Comparison of ENCODE assay signal across 14 cellular contexts in the genomic region with DNA sequence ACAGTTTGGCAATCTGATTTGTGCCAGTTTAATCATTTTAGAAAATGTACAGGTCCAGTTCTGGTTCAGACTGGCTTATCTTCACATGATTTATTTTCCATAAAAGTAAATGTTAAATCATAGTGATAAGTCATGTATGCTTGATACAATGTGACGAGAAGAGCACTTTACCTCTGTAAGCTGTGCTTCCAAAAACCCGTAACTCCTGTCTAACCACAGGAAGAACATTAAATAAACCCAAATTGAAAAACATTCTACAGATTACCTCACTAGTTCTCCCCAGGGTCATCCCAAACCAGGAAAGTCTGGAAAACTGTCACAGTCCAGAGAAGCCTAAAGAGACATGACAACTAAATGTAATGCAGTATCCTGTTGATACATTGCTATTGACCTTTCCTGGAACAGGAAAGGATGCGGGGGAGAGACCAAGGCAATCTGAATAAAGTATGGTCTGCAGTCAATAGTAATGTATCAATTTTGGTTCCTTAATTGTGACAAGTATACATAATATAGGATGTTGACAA. TPM values are rescaled to one million over a fixed set of nuclear protein-coding genes. Genes with fewer than 3 reads are reported as not detected.
A peak's percentile ranks its signal among the peaks of the same experiment; 100 is the strongest.
DNase-seq lines count a peak whose midpoint lies in the region; ATAC-seq, FAIRE-seq and TF ChIP-seq lines count a peak whose summit lies in the region.
"Had no signal": no experiment of that assay in that cellular context is flagged by ENCODE, and none has a peak within 500 bp of the region (broad histone marks: within the 10 kb centered on the region; RNA-seq: fewer than 3 reads in every experiment).

No MANE protein-coding gene starts in this region.

- H3K9me3 ChIP-seq in kidney (ENCODE audit: control insufficient read depth in 1 of 2, low read length in 2 of 2) (no peaks in the 10 kb centered on the region), psoas muscle (no peaks in the 10 kb centered on the region), ovary (no peaks in the 10 kb centered on the region)

- H3K4me3 ChIP-seq in WI38 (ENCODE audit: low read depth, low read length) (peak overlapping the region; percentile 4; the same call in 1 of the 2 replicates), kidney (ENCODE audit: low read length in 2 of 2) (no peak overlapping the region), psoas muscle (no peak overlapping the region), ovary (no peak overlapping the region)

- ATAC-seq in psoas muscle, result no peak

- intact Hi-C loops in CD14-positive monocyte (cut with micrococcal nuclease), result no loop called here
- intact Hi-C loops in kidney (cut with DNase I), result no loop called here
- intact Hi-C loops in psoas muscle (cut with DNase I), result no loop called here
- intact Hi-C loops in ovary (cut with DNase I), result no loop called here

- H3K9me3 Mint-ChIP-seq in CD14-positive monocyte, result no peaks in the 10 kb centered on the region
- H3K9me3 Mint-ChIP-seq: IgD-negative memory B cell; T-helper 2 cell treated with Interferon-gamma antibody and Interleukin-4, amounts not matched to agents 5 μg/mL and 100 μg/mL, for 36 hours had no signal

- TF ChIP-seq EP300 in ovary (IDR thresholded peaks at IDR 0.05), result no peak

- H3K4me3 Mint-ChIP-seq in CD14-positive monocyte, result no peak overlapping the region
- H3K4me3 Mint-ChIP-seq: IgD-negative memory B cell; T-helper 2 cell treated with Interferon-gamma antibody and Interleukin-4, amounts not matched to agents 5 μg/mL and 100 μg/mL, for 36 hours had no signal

- H3K36me3 ChIP-seq in kidney (ENCODE audit: control insufficient read depth in 1 of 2, insufficient read depth in 2 of 2, low read length in 2 of 2) (no peaks in the 10 kb centered on the region), psoas muscle (ENCODE audit: insufficient read depth in 1 of 2, low read depth in 1 of 2) (no peaks in the 10 kb centered on the region), ovary (no peaks in the 10 kb centered on the region)

- H3K4me1 Mint-ChIP-seq in CD14-positive monocyte, result peaks cover 50% of the 10 kb centered on the region

- 70 to 78% (median 70%) methylated on average over 3 of the region's 3 CpGs for WGBS in psoas muscle, 3 donors
- WGBS in ovary, 3 donors, result 39 to 46% (median 43%) methylated on average over 3 of the region's 3 CpGs

- H3K27ac ChIP-seq in kidney (ENCODE audit: low read depth in 2 of 2, low read length in 2 of 2), result peak overlapping the region; percentile 8 to 51
- H3K27ac ChIP-seq in psoas muscle, result peak overlapping the region; percentile 30
- H3K27ac ChIP-seq in ovary, result no peak overlapping the region

- H3K36me3 Mint-ChIP-seq in CD14-positive monocyte, result no peaks in the 10 kb centered on the region
- H3K36me3 Mint-ChIP-seq: IgD-negative memory B cell had no signal

- peak overlapping the region in 6 of 7 donors; percentile 55 to 87 (median 74) for H3K27ac Mint-ChIP-seq in CD14-positive monocyte
- H3K27ac Mint-ChIP-seq: IgD-negative memory B cell; T-helper 2 cell treated with Interferon-gamma antibody and Interleukin-4, amounts not matched to agents 5 μg/mL and 100 μg/mL, for 36 hours had no signal

- DNase-seq in CD14-positive monocyte (ENCODE audit: low spot score), result no peak
- no peak for DNase-seq in kidney
- DNase-seq in psoas muscle, result no peak
- DNase-seq in COLO829 (ENCODE audit: low spot score), result no peak
- DNase-seq in NCI-H526 (lab: John Stamatoyannopoulos, UW), result no peak
- no peak for DNase-seq in ovary
- no peak for DNase-seq in stimulated activated CD4-positive, alpha-beta T cell treated with anti-CD3 and anti-CD28 coated beads, Interleukin-4, amount 100 ng/mL, for 24 hours
- DNase-seq: activated CD4-positive, alpha-beta T cell treated with anti-CD3 and anti-CD28 coated beads, Interleukin-2, amount 50 U/mL, for 48 hours; activated naive CD4-positive, alpha-beta T cell treated with Interleukin-2 at 50 U/mL for 16 hours; NCI-H1694 treated with DMSO at 0.1 percent for 48 hours had no signal

- TF ChIP-seq CTCF in CD14-positive monocyte (IDR thresholded peaks at IDR 0.05), result no peak
- no peak for TF ChIP-seq CTCF in WI38 (IDR thresholded peaks at IDR 0.05; ENCODE audit: low read depth, low read length)
- TF ChIP-seq CTCF in kidney (IDR thresholded peaks at IDR 0.05; ENCODE audit: borderline replicate concordance, extremely low read depth, insufficient read depth), result no peak
- no peak for TF ChIP-seq CTCF in psoas muscle (IDR thresholded peaks at IDR 0.05)
- no peak for TF ChIP-seq CTCF in ovary (IDR thresholded peaks at IDR 0.05)

- H3K27me3 Mint-ChIP-seq in CD14-positive monocyte (ENCODE audit: low read depth in 3 of 3), result peaks cover 0 to 7% (median 2%) of the 10 kb centered on the region in 3 donors

- H3K4me1 ChIP-seq in kidney (ENCODE audit: control insufficient read depth in 1 of 2, insufficient read depth in 1 of 2, low read depth in 1 of 2, low read length in 2 of 2), result peaks cover 31 to 32% of the 10 kb centered on the region in 2 donors
- peaks cover 14% of the 10 kb centered on the region for H3K4me1 ChIP-seq in psoas muscle
- peaks cover 5% of the 10 kb centered on the region for H3K4me1 ChIP-seq in ovary (ENCODE audit: insufficient read depth)

- H3K27me3 ChIP-seq in psoas muscle (ENCODE audit: insufficient read depth in 3 of 3, low read length in 2 of 3), result no peaks in the 10 kb centered on the region
- no peaks in the 10 kb centered on the region for H3K27me3 ChIP-seq in ovary

- no peak for FAIRE-seq in kidney (lab: Jason Lieb, UNC)
- FAIRE-seq: colon had no signal

- no peak overlapping the region for H3K9ac ChIP-seq in kidney (ENCODE audit: low read length in 2 of 2)

- TF ChIP-seq POLR2A in ovary (IDR thresholded peaks at IDR 0.05), result no peak

RNA-seq across cellular contexts. Expression of gene DUSP6, which starts 32.5 kb away (rescaled TPM):
- 100 to 1,000 TPM; 653 to 880 TPM for polyA plus RNA-seq in CD14-positive monocyte
- total RNA-seq in kidney, result 91.8 TPM
- polyA plus RNA-seq in kidney (ENCODE audit: insufficient read depth, low read depth, low replicate concordance), result 35.3 TPM
- total RNA-seq in psoas muscle, result 10 to 100 TPM; 10.5 to 27.0 (median 13.3) TPM
- polyA plus RNA-seq in psoas muscle, result 10 to 100 TPM in 1 of 3 donors, 1 to 10 TPM in 2; 5.0 to 15.5 (median 7.1) TPM
- 10 to 100 TPM; 10.8 to 34.4 (median 20.1) TPM for total RNA-seq in ovary
- 10 to 100 TPM; 20.6 to 35.5 TPM for polyA plus RNA-seq in ovary

Comparison
In these comparisons a context has a peak if more than half of its experiments do, and no peak if none do; other contexts are left out.
1. H3K27ac ChIP-seq: peak in kidney (2 of 2) and psoas muscle (single experiment); none in ovary (0 of 2).
2. RNA of gene DUSP6, which starts 32.5 kb away (polyA plus RNA-seq): 653 to 880 TPM in CD14-positive monocyte; 20.6 to 35.5 TPM in ovary, 35.3 TPM in kidney (single experiment) and 5.0 to 15.5 TPM in psoas muscle; every median in the first group is over 10 times any median in the second.